1 cellular context compared by ENCODE assay signal in the genomic region with DNA sequence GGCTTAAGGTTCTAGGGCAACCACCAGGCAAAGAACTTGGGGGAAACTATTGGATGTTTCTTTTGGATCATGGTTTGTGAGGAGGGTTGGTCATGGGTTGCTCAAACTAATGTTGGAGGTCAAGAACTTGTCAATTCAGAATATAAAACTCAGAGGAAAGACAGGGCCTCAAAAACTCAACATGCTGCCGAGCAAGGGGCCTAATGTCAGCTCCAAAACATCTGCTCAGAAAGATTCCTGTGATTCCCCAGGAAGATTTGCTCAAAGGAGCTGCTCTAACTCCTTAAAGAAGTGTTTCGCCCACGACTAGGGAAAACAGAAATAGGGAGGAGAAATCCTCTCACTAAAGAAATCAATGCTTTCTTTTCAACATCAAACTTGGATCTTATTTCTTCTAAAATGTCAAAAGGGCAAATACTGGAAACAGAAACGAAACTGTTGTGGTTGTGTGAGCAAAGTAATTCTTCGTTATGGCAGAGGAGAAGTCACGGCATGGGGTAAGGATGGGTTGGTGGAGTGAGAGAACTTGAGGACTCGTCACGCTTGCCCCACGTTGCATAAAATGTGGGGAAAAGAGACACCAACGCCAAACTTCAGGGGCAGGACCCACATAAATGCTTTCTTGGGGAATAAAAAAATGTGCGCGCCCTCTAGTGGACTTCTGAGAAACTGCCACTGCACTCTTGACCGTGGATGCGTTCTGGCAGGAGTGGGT.
TF ChIP-seq lines count a peak whose summit lies in the region.

No MANE protein-coding gene starts in this region.

TF ChIP-seq in K562, 482 proteins besides CTCF, POLR2A, EP300 and RAD21 (continued from another document):
- TF ChIP-seq, protein P1, sequence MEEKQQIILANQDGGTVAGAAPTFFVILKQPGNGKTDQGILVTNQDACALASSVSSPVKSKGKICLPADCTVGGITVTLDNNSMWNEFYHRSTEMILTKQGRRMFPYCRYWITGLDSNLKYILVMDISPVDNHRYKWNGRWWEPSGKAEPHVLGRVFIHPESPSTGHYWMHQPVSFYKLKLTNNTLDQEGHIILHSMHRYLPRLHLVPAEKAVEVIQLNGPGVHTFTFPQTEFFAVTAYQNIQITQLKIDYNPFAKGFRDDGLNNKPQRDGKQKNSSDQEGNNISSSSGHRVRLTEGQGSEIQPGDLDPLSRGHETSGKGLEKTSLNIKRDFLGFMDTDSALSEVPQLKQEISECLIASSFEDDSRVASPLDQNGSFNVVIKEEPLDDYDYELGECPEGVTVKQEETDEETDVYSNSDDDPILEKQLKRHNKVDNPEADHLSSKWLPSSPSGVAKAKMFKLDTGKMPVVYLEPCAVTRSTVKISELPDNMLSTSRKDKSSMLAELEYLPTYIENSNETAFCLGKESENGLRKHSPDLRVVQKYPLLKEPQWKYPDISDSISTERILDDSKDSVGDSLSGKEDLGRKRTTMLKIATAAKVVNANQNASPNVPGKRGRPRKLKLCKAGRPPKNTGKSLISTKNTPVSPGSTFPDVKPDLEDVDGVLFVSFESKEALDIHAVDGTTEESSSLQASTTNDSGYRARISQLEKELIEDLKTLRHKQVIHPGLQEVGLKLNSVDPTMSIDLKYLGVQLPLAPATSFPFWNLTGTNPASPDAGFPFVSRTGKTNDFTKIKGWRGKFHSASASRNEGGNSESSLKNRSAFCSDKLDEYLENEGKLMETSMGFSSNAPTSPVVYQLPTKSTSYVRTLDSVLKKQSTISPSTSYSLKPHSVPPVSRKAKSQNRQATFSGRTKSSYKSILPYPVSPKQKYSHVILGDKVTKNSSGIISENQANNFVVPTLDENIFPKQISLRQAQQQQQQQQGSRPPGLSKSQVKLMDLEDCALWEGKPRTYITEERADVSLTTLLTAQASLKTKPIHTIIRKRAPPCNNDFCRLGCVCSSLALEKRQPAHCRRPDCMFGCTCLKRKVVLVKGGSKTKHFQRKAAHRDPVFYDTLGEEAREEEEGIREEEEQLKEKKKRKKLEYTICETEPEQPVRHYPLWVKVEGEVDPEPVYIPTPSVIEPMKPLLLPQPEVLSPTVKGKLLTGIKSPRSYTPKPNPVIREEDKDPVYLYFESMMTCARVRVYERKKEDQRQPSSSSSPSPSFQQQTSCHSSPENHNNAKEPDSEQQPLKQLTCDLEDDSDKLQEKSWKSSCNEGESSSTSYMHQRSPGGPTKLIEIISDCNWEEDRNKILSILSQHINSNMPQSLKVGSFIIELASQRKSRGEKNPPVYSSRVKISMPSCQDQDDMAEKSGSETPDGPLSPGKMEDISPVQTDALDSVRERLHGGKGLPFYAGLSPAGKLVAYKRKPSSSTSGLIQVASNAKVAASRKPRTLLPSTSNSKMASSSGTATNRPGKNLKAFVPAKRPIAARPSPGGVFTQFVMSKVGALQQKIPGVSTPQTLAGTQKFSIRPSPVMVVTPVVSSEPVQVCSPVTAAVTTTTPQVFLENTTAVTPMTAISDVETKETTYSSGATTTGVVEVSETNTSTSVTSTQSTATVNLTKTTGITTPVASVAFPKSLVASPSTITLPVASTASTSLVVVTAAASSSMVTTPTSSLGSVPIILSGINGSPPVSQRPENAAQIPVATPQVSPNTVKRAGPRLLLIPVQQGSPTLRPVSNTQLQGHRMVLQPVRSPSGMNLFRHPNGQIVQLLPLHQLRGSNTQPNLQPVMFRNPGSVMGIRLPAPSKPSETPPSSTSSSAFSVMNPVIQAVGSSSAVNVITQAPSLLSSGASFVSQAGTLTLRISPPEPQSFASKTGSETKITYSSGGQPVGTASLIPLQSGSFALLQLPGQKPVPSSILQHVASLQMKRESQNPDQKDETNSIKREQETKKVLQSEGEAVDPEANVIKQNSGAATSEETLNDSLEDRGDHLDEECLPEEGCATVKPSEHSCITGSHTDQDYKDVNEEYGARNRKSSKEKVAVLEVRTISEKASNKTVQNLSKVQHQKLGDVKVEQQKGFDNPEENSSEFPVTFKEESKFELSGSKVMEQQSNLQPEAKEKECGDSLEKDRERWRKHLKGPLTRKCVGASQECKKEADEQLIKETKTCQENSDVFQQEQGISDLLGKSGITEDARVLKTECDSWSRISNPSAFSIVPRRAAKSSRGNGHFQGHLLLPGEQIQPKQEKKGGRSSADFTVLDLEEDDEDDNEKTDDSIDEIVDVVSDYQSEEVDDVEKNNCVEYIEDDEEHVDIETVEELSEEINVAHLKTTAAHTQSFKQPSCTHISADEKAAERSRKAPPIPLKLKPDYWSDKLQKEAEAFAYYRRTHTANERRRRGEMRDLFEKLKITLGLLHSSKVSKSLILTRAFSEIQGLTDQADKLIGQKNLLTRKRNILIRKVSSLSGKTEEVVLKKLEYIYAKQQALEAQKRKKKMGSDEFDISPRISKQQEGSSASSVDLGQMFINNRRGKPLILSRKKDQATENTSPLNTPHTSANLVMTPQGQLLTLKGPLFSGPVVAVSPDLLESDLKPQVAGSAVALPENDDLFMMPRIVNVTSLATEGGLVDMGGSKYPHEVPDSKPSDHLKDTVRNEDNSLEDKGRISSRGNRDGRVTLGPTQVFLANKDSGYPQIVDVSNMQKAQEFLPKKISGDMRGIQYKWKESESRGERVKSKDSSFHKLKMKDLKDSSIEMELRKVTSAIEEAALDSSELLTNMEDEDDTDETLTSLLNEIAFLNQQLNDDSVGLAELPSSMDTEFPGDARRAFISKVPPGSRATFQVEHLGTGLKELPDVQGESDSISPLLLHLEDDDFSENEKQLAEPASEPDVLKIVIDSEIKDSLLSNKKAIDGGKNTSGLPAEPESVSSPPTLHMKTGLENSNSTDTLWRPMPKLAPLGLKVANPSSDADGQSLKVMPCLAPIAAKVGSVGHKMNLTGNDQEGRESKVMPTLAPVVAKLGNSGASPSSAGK (IDR thresholded peaks at IDR 0.05): peak; percentile 64
- TF ChIP-seq MCM3 (IDR thresholded peaks at IDR 0.05): no peak
- no peak for TF ChIP-seq ZNF436 (CRISPR knock-in tag; IDR thresholded peaks at IDR 0.05)
- peak; percentile 50; the same call in 1 of the 2 replicates for TF ChIP-seq L3MBTL2 (IDR thresholded peaks at IDR 0.05)
- peak; percentile 50 for TF ChIP-seq ZNF384 (IDR thresholded peaks at IDR 0.05; ENCODE audit: low read depth, low read length)
TF ChIP-seq in K562: peak in this region for 6.
